ENCODE assay signal across 9 cellular contexts in the genomic region with DNA sequence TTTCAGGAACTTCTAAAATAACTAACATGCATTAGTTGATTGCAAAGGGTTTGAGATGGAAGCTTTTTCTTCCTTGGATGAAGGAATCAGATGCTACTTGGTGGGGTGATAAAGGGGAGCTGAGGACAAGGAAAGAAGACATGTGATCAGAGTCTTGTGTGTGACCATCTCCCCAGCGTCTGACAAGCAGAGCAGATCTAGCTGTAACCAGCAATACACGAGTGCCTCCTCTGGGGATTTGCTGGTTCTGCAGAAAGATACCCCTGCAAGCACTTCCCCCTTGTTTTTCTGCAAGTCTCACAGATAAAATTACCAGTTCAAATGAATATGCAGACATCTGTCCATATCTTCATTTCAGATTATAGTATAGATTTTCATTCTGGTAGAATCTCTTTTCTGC. TPM values are rescaled to one million over a fixed set of nuclear protein-coding genes. Genes with fewer than 3 reads are reported as not detected.
DNase-seq lines count a peak whose midpoint lies in the region; ATAC-seq and TF ChIP-seq lines count a peak whose summit lies in the region.
"Had no signal": no experiment of that assay in that cellular context is flagged by ENCODE, and none has a peak within 500 bp of the region (broad histone marks: within the 10 kb centered on the region; RNA-seq: fewer than 3 reads in every experiment).

No MANE protein-coding gene starts in this region.

- peaks cover 3% of the 10 kb centered on the region; the same call in 1 of the 2 replicates for H3K4me1 ChIP-seq in BE2C
- peaks cover 11% of the 10 kb centered on the region for H3K4me1 ChIP-seq in smooth muscle cell (ENCODE audit: low read depth)

- H3K79me2 ChIP-seq in smooth muscle cell (ENCODE audit: low read depth) = no peaks in the 10 kb centered on the region

- no peaks in the 10 kb centered on the region for H4K20me1 ChIP-seq in smooth muscle cell (ENCODE audit: low read depth)

- DNase-seq in BE2C (peak; percentile 64), NCI-H510A treated with DMSO at 0.1 percent for 48 hours (lab: John Stamatoyannopoulos, UW) (peak; percentile 81), dorsolateral prefrontal cortex (peak in 8 of 10 donors; percentile 17 to 70 (median 48)), smooth muscle cell (lab: John Stamatoyannopoulos, UW; ENCODE audit: unreplicated experiment) (no peak), dedifferentiated amniotic fluid mesenchymal stem cell (ENCODE audit: extremely low spot score) (no peak)

- H3K9me3 ChIP-seq in BE2C = no peaks in the 10 kb centered on the region
- H3K9me3 ChIP-seq in smooth muscle cell (replicated peaks; ENCODE audit: low read depth) = no peaks in the 10 kb centered on the region

- WGBS in smooth muscle cell (ENCODE audit: low lambda C conversion rate) = 3% methylated on average over 2 of the region's 2 CpGs

- H3K27ac ChIP-seq in dorsolateral prefrontal cortex = peak overlapping the region in 2 of 59 donors; percentile 14 to 40
- H3K27ac ChIP-seq in smooth muscle cell (ENCODE audit: low read depth) = peak overlapping the region; percentile 61

- no peaks in the 10 kb centered on the region for H3K36me3 ChIP-seq in BE2C
- no peaks in the 10 kb centered on the region for H3K36me3 ChIP-seq in smooth muscle cell (ENCODE audit: low read depth)

- intact Hi-C loops in dorsolateral prefrontal cortex (cut with DNase I) = loop anchor here in 1 of 2 donors (10.0 kb wide), 1 partner anchor 1719 kb away; no protein-coding TSS in a partner anchor

- H3K9ac ChIP-seq in smooth muscle cell (ENCODE audit: low read depth) = no peak overlapping the region

- TF ChIP-seq CTCF in BE2C (IDR thresholded peaks at IDR 0.05; ENCODE audit: low read depth, low read length) (peak; percentile 74), dorsolateral prefrontal cortex (IDR thresholded peaks at IDR 0.05 in 54 of 56, conservative IDR thresholded peaks at IDR 0.05 in 2 of 56; ENCODE audit: low read depth in 1 of 56, partially characterized antibody in 56 of 56) (peak in 55 of 56 donors; percentile 30 to 74 (median 61)), smooth muscle cell (IDR thresholded peaks at IDR 0.05; ENCODE audit: borderline replicate concordance, insufficient read depth, poor library complexity, severe bottlenecking) (peak; percentile 51)

- H3K4me3 ChIP-seq in BE2C (ENCODE audit: low read depth, low read length) = no peak overlapping the region
- H3K4me3 ChIP-seq in dorsolateral prefrontal cortex = peak overlapping the region in 13 of 59 donors; percentile 2 to 85 (median 69)
- peak overlapping the region; percentile 9 for H3K4me3 ChIP-seq in smooth muscle cell

- H3K4me2 ChIP-seq in smooth muscle cell = peak overlapping the region; percentile 93

- H3K27me3 ChIP-seq in BE2C = no peaks in the 10 kb centered on the region
- peaks cover 0 to 19% (median 0%) of the 10 kb centered on the region in 45 donors for H3K27me3 ChIP-seq in dorsolateral prefrontal cortex
- H3K27me3 ChIP-seq in smooth muscle cell (ENCODE audit: low read depth) = peaks cover 7% of the 10 kb centered on the region

- no peak overlapping the region for H2AFZ ChIP-seq in smooth muscle cell (ENCODE audit: low read depth)

- peaks cover 19% of the 10 kb centered on the region for H3F3A ChIP-seq in smooth muscle cell (ENCODE audit: low read depth)

- peak; percentile 65 for ATAC-seq in HG03103 (IDR thresholded peaks at IDR 0.05; ENCODE audit: low read depth, unreplicated experiment)
- ATAC-seq in HG03175 (IDR thresholded peaks at IDR 0.05; ENCODE audit: unreplicated experiment) = no peak
- ATAC-seq in GM21360 (IDR thresholded peaks at IDR 0.05; ENCODE audit: unreplicated experiment) = no peak

RNA-seq across cellular contexts. Expression of a gene that starts 2.7 kb away (rescaled TPM):
- polyA plus RNA-seq in BE2C (2012; ENCODE audit: insufficient read depth, insufficient read length, low read depth) = 2.5 TPM
- 10 to 100 TPM in 56 of 120 experiments, 1 to 10 TPM in 64; 2.4 to 15.5 (median 9.5) TPM for total RNA-seq in dorsolateral prefrontal cortex
- 8.2 and 18.2 TPM in 2 replicates for total RNA-seq in smooth muscle cell
- 9.9 and 16.5 TPM in 2 replicates for polyA plus RNA-seq in smooth muscle cell
- total RNA-seq: T-helper 1 cell treated with Interleukin-12 subunit alpha and Interleukin-12 subunit beta and Interleukin-4 antibody, amounts not matched to agents 30 ng/mL and 1 ng/mL, for 36 hours had no signal

Comparison
In these comparisons a context has a peak if more than half of its experiments do, and no peak if none do; other contexts are left out.
1. DNase-seq: peak in BE2C (single experiment), NCI-H510A treated with DMSO at 0.1 percent for 48 hours (single experiment) and dorsolateral prefrontal cortex (8 of 10); none in smooth muscle cell (single experiment) and dedifferentiated amniotic fluid mesenchymal stem cell (single experiment).
2. Peak in every context shown above with its lines, with median percentiles within 50 percentile points of each other: CTCF ChIP-seq.